16 cellular contexts compared by ENCODE assay signal in genomic region chr19:10294368-10294697, GRCh38. TPM values are rescaled to one million over a fixed set of nuclear protein-coding genes. Genes with fewer than 3 reads are reported as not detected.
DNase-seq lines count a peak whose midpoint lies in the region; ATAC-seq and TF ChIP-seq lines count a peak whose summit lies in the region.
"Had no signal": no experiment of that assay in that cellular context is flagged by ENCODE, and none has a peak within 500 bp of the region (broad histone marks: within the 10 kb centered on the region; RNA-seq: fewer than 3 reads in every experiment).

No MANE protein-coding gene starts in this region.

- no peaks in the 10 kb centered on the region for H3K9me3 ChIP-seq in parathyroid adenoma (ENCODE audit: control insufficient read depth, low read length)
- H3K9me3 ChIP-seq: gastroesophageal sphincter, left ventricle myocardium inferior, ovary had no signal

- peaks cover 11% of the 10 kb centered on the region for H3K4me1 ChIP-seq in parathyroid adenoma

- TF ChIP-seq CTCF in parathyroid adenoma (IDR thresholded peaks at IDR 0.05): no peak

- no peak overlapping the region for H3K27ac Mint-ChIP-seq in activated CD4-positive, alpha-beta T cell treated with anti-CD3 and anti-CD28 coated beads for 36 hours
- H3K27ac Mint-ChIP-seq in activated CD4-positive, alpha-beta T cell treated with anti-CD3 and anti-CD28 coated beads, Interleukin-2, amount 10 ng/mL, durations not matched to agents 7 days and 5 days: no peak overlapping the region
- H3K27ac Mint-ChIP-seq: activated naive CD4-positive, alpha-beta T cell treated with anti-CD3 and anti-CD28 coated beads, Interleukin-2, amount 50 U/mL, for 72 hours had no signal

- peaks cover 11% of the 10 kb centered on the region for H3K27me3 ChIP-seq in parathyroid adenoma (ENCODE audit: control insufficient read depth, insufficient read depth, low read length)

- no peaks in the 10 kb centered on the region for H3K9me3 Mint-ChIP-seq in activated CD4-positive, alpha-beta T cell treated with anti-CD3 and anti-CD28 coated beads for 36 hours (ENCODE audit: low read depth)
- H3K9me3 Mint-ChIP-seq in activated CD4-positive, alpha-beta T cell treated with anti-CD3 and anti-CD28 coated beads, Interleukin-2, amount 10 ng/mL, durations not matched to agents 7 days and 5 days: no peaks in the 10 kb centered on the region
- H3K9me3 Mint-ChIP-seq: activated naive CD4-positive, alpha-beta T cell treated with anti-CD3 and anti-CD28 coated beads, Interleukin-2, amount 50 U/mL, for 72 hours had no signal

- CTCF ChIA-PET in activated CD4-positive, alpha-beta T cell treated with anti-CD3 and anti-CD28 coated beads for 36 hours (lab: Charles Lee): interaction anchor here (0.7 kb wide), 1 partner anchor 57 kb away, joined by 3 read pairs; no protein-coding TSS in a partner anchor
- CTCF ChIA-PET in activated CD4-positive, alpha-beta T cell treated with anti-CD3 and anti-CD28 coated beads, Interleukin-2, amount 10 ng/mL, durations not matched to agents 7 days and 5 days (lab: Charles Lee): interaction anchor here (1.1 kb wide), 1 partner anchor 35 kb away, joined by 4 read pairs; no protein-coding TSS in a partner anchor

- H2AFZ ChIP-seq in parathyroid adenoma: no peak overlapping the region

- no peaks in the 10 kb centered on the region for H3K36me3 ChIP-seq in parathyroid adenoma (ENCODE audit: control insufficient read depth, insufficient read depth, low read length)
- H3K36me3 ChIP-seq: gastroesophageal sphincter, left ventricle myocardium inferior, ovary had no signal

- peak; percentile 42 for DNase-seq in activated CD4-positive, alpha-beta T cell treated with anti-CD3 and anti-CD28 coated beads for 36 hours
- DNase-seq in activated CD4-positive, alpha-beta T cell treated with anti-CD3 and anti-CD28 coated beads, Interleukin-2, amount 10 ng/mL, durations not matched to agents 7 days and 5 days: no peak
- DNase-seq in dermis blood vessel endothelial cell (peak; percentile 41), NCI-H2196 (lab: John Stamatoyannopoulos, UW; ENCODE audit: unreplicated experiment) (no peak)
- DNase-seq in activated effector memory CD4-positive, alpha-beta T cell treated with anti-CD3 and anti-CD28 coated beads, Interleukin-2, amount 50 U/mL, for 16 hours: no peak
- DNase-seq: 8988T; cortex of kidney; DMS53; left ventricle myocardium inferior; ovary; SHP77; stimulated activated CD4-positive, alpha-beta T cell treated with anti-CD3 and anti-CD28 coated beads, Interleukin-1b, Interleukin-23, amount 100 ng/mL, for 48 hours had no signal

- H3K79me2 ChIP-seq in parathyroid adenoma: no peaks in the 10 kb centered on the region

- peak overlapping the region; percentile 51 for H3K4me3 ChIP-seq in parathyroid adenoma (ENCODE audit: low read depth, low read length)
- H3K4me3 ChIP-seq: ovary had no signal

- peaks cover 42% of the 10 kb centered on the region for H3K4me1 Mint-ChIP-seq in activated CD4-positive, alpha-beta T cell treated with anti-CD3 and anti-CD28 coated beads for 36 hours
- H3K4me1 Mint-ChIP-seq in activated CD4-positive, alpha-beta T cell treated with anti-CD3 and anti-CD28 coated beads, Interleukin-2, amount 10 ng/mL, durations not matched to agents 7 days and 5 days: peaks cover 50% of the 10 kb centered on the region

- no peak overlapping the region for H3K4me3 Mint-ChIP-seq in activated CD4-positive, alpha-beta T cell treated with anti-CD3 and anti-CD28 coated beads for 36 hours
- no peak overlapping the region for H3K4me3 Mint-ChIP-seq in activated CD4-positive, alpha-beta T cell treated with anti-CD3 and anti-CD28 coated beads, Interleukin-2, amount 10 ng/mL, durations not matched to agents 7 days and 5 days

- peaks cover 54% of the 10 kb centered on the region for H3K27me3 Mint-ChIP-seq in activated CD4-positive, alpha-beta T cell treated with anti-CD3 and anti-CD28 coated beads for 36 hours
- peaks cover 62% of the 10 kb centered on the region for H3K27me3 Mint-ChIP-seq in activated CD4-positive, alpha-beta T cell treated with anti-CD3 and anti-CD28 coated beads, Interleukin-2, amount 10 ng/mL, durations not matched to agents 7 days and 5 days

- intact Hi-C loops in activated CD4-positive, alpha-beta T cell treated with anti-CD3 and anti-CD28 coated beads for 36 hours (cut with DNase I, micrococcal nuclease): loop anchor here (5.0 to 10.0 kb wide), 2 partner anchors 220 to 223 kb away; partner anchors contain the start of gene S1PR5 (in 2 of the 2)

- no peaks in the 10 kb centered on the region for H3K36me3 Mint-ChIP-seq in activated CD4-positive, alpha-beta T cell treated with anti-CD3 and anti-CD28 coated beads for 36 hours (ENCODE audit: low read depth)
- H3K36me3 Mint-ChIP-seq in activated CD4-positive, alpha-beta T cell treated with anti-CD3 and anti-CD28 coated beads, Interleukin-2, amount 10 ng/mL, durations not matched to agents 7 days and 5 days (ENCODE audit: low read depth): peaks cover 9% of the 10 kb centered on the region

- POLR2A ChIA-PET in activated CD4-positive, alpha-beta T cell treated with anti-CD3 and anti-CD28 coated beads for 36 hours (lab: Charles Lee): no interaction called here
- POLR2A ChIA-PET in activated CD4-positive, alpha-beta T cell treated with anti-CD3 and anti-CD28 coated beads, Interleukin-2, amount 10 ng/mL, durations not matched to agents 7 days and 5 days (lab: Charles Lee): no interaction called here

- no peak for ATAC-seq in activated CD4-positive, alpha-beta T cell treated with anti-CD3 and anti-CD28 coated beads for 36 hours
- ATAC-seq: activated naive CD4-positive, alpha-beta T cell treated with anti-CD3 and anti-CD28 coated beads, Interleukin-2, amount 50 U/mL, for 72 hours; gastroesophageal sphincter; HCT116 had no signal

- H3K27ac ChIP-seq in parathyroid adenoma: no peak overlapping the region
- H3K27ac ChIP-seq: gastroesophageal sphincter, left ventricle myocardium inferior, ovary had no signal

- peak overlapping the region; percentile 33 for H3K4me2 ChIP-seq in parathyroid adenoma (ENCODE audit: low read length)

- no peak overlapping the region for H3K9ac ChIP-seq in parathyroid adenoma

RNA-seq across cellular contexts. Expression of gene ICAM5, which starts 4.6 kb away (rescaled TPM):
- 1 to 10 TPM; 1.9 TPM for total RNA-seq in activated CD4-positive, alpha-beta T cell treated with anti-CD3 and anti-CD28 coated beads for 36 hours
- under 1 TPM; 0.12 to 0.17 TPM for total RNA-seq in activated CD4-positive, alpha-beta T cell treated with anti-CD3 and anti-CD28 coated beads, Interleukin-2, amount 10 ng/mL, durations not matched to agents 7 days and 5 days
- total RNA-seq in dermis blood vessel endothelial cell: 0.09 and 0.17 TPM in 2 replicates

RNA-seq across cellular contexts. Expression of gene ICAM4, which starts 7.6 kb away (rescaled TPM):
- total RNA-seq in activated CD4-positive, alpha-beta T cell treated with anti-CD3 and anti-CD28 coated beads for 36 hours: under 1 TPM; 0.23 to 0.46 TPM
- 1 to 10 TPM; 1.4 to 1.8 TPM for total RNA-seq in activated CD4-positive, alpha-beta T cell treated with anti-CD3 and anti-CD28 coated beads, Interleukin-2, amount 10 ng/mL, durations not matched to agents 7 days and 5 days
- total RNA-seq in dermis blood vessel endothelial cell: 0.79 and 0.85 TPM in 2 replicates

RNA-seq across cellular contexts. Expression of gene ZGLP1, which starts 15.3 kb away (rescaled TPM):
- total RNA-seq in activated CD4-positive, alpha-beta T cell treated with anti-CD3 and anti-CD28 coated beads for 36 hours: 1 to 10 TPM; 3.3 to 3.5 TPM
- 1 to 10 TPM; 1.6 to 3.4 TPM for total RNA-seq in activated CD4-positive, alpha-beta T cell treated with anti-CD3 and anti-CD28 coated beads, Interleukin-2, amount 10 ng/mL, durations not matched to agents 7 days and 5 days
- 0.47 and 1.4 TPM in 2 replicates for total RNA-seq in dermis blood vessel endothelial cell

RNA-seq across cellular contexts. Expression of gene FDX2, which starts 21.5 kb away (rescaled TPM):
- total RNA-seq in activated CD4-positive, alpha-beta T cell treated with anti-CD3 and anti-CD28 coated beads for 36 hours: 10 to 100 TPM; 11.7 to 13.3 TPM
- total RNA-seq in activated CD4-positive, alpha-beta T cell treated with anti-CD3 and anti-CD28 coated beads, Interleukin-2, amount 10 ng/mL, durations not matched to agents 7 days and 5 days: 1 to 10 TPM; 5.5 to 9.0 TPM
- 18.7 and 25.4 TPM in 2 replicates for total RNA-seq in dermis blood vessel endothelial cell

RNA-seq across cellular contexts. Expression of gene ICAM1, which starts 23.4 kb away (rescaled TPM):
- 10 to 100 TPM; 27.9 to 30.9 TPM for total RNA-seq in activated CD4-positive, alpha-beta T cell treated with anti-CD3 and anti-CD28 coated beads for 36 hours
- 1 to 10 TPM; 8.0 to 9.0 TPM for total RNA-seq in activated CD4-positive, alpha-beta T cell treated with anti-CD3 and anti-CD28 coated beads, Interleukin-2, amount 10 ng/mL, durations not matched to agents 7 days and 5 days
- total RNA-seq in dermis blood vessel endothelial cell: 21.3 and 59.7 TPM in 2 replicates

Comparison
In these comparisons a context has a peak if more than half of its experiments do, and no peak if none do; other contexts are left out.
1. DNase-seq: peak in activated CD4-positive, alpha-beta T cell treated with anti-CD3 and anti-CD28 coated beads for 36 hours (single experiment) and dermis blood vessel endothelial cell (single experiment); none in activated CD4-positive, alpha-beta T cell treated with anti-CD3 and anti-CD28 coated beads, Interleukin-2, amount 10 ng/mL, durations not matched to agents 7 days and 5 days (single experiment), NCI-H2196 (single experiment) and activated effector memory CD4-positive, alpha-beta T cell treated with anti-CD3 and anti-CD28 coated beads, Interleukin-2, amount 50 U/mL, for 16 hours (single experiment).